ENCODE assay signal across 8 cellular contexts in genomic region chr3:183884097-183884436, GRCh38. TPM values are rescaled to one million over a fixed set of nuclear protein-coding genes. Genes with fewer than 3 reads are reported as not detected.
DNase-seq lines count a peak whose midpoint lies in the region; ATAC-seq, FAIRE-seq and TF ChIP-seq lines count a peak whose summit lies in the region.

No MANE protein-coding gene starts in this region.

- no peak for DNase-seq in HAP-1 (ENCODE audit: low spot score in 2 of 2)
- no peak for DNase-seq in glutamatergic neuron
- DNase-seq in small intestine, result no peak
- DNase-seq in NCI-H345 (lab: John Stamatoyannopoulos, UW), result no peak
- DNase-seq in NCI-H2227 treated with DMSO at 0.1 percent for 48 hours (lab: John Stamatoyannopoulos, UW), result no peak

- in situ Hi-C loops in HAP-1 (cut with MboI; ENCODE audit: low sequenced_read_pairs), result loop anchor here (25.0 kb wide), 1 partner anchor 653 kb away; no protein-coding TSS in a partner anchor

- peak overlapping the region; percentile 60 to 83 for H3K27ac ChIP-seq in small intestine (ENCODE audit: low read depth in 1 of 2, low read length in 1 of 2)

- H3K27me3 Mint-ChIP-seq in T-helper 1 cell treated with Interleukin-12 subunit alpha and Interleukin-12 subunit beta and Interleukin-4 antibody, amounts not matched to agents 30 μg/mL and 1 μg/mL, for 36 hours (ENCODE audit: low read depth), result no peaks in the 10 kb centered on the region
- peaks cover 4% of the 10 kb centered on the region for H3K27me3 Mint-ChIP-seq in glutamatergic neuron (ENCODE audit: unreplicated experiment)

- H3K36me3 Mint-ChIP-seq in T-helper 1 cell treated with Interleukin-12 subunit alpha and Interleukin-12 subunit beta and Interleukin-4 antibody, amounts not matched to agents 30 μg/mL and 1 μg/mL, for 36 hours (ENCODE audit: low read depth), result peaks cover 7% of the 10 kb centered on the region
- no peaks in the 10 kb centered on the region for H3K36me3 Mint-ChIP-seq in glutamatergic neuron (ENCODE audit: unreplicated experiment)

- H3K36me3 ChIP-seq in HAP-1 (replicated peaks) (no peaks in the 10 kb centered on the region; the same call in 1 of the 2 replicates), small intestine (ENCODE audit: control insufficient read depth in 2 of 2, insufficient read depth in 2 of 2, low read length in 2 of 2) (peaks cover 0 to 1% of the 10 kb centered on the region in 2 donors)

- H3K27me3 ChIP-seq in HAP-1 (ENCODE audit: low read depth), result no peaks in the 10 kb centered on the region
- no peaks in the 10 kb centered on the region for H3K27me3 ChIP-seq in small intestine (ENCODE audit: control insufficient read depth in 2 of 2, insufficient read depth in 2 of 2, low read length in 2 of 2)

- peaks cover 32% of the 10 kb centered on the region for H3K4me1 Mint-ChIP-seq in T-helper 1 cell treated with Interleukin-12 subunit alpha and Interleukin-12 subunit beta and Interleukin-4 antibody, amounts not matched to agents 30 μg/mL and 1 μg/mL, for 36 hours (ENCODE audit: low read depth)
- H3K4me1 Mint-ChIP-seq in glutamatergic neuron (ENCODE audit: low read depth, unreplicated experiment), result peaks cover 14% of the 10 kb centered on the region

- peak overlapping the region; percentile 98 for H3K4me3 Mint-ChIP-seq in T-helper 1 cell treated with Interleukin-12 subunit alpha and Interleukin-12 subunit beta and Interleukin-4 antibody, amounts not matched to agents 30 μg/mL and 1 μg/mL, for 36 hours
- peak overlapping the region; percentile 99 for H3K4me3 Mint-ChIP-seq in glutamatergic neuron (ENCODE audit: unreplicated experiment)

- H3K27ac Mint-ChIP-seq in T-helper 1 cell treated with Interleukin-12 subunit alpha and Interleukin-12 subunit beta and Interleukin-4 antibody, amounts not matched to agents 30 μg/mL and 1 μg/mL, for 36 hours, result peak overlapping the region; percentile 93
- H3K27ac Mint-ChIP-seq in glutamatergic neuron (ENCODE audit: unreplicated experiment), result peak overlapping the region; percentile 75

- H3K9me3 Mint-ChIP-seq in T-helper 1 cell treated with Interleukin-12 subunit alpha and Interleukin-12 subunit beta and Interleukin-4 antibody, amounts not matched to agents 30 μg/mL and 1 μg/mL, for 36 hours, result no peaks in the 10 kb centered on the region
- H3K9me3 Mint-ChIP-seq in glutamatergic neuron (ENCODE audit: unreplicated experiment), result no peaks in the 10 kb centered on the region

- no peaks in the 10 kb centered on the region for H3K9me3 ChIP-seq in HAP-1
- no peaks in the 10 kb centered on the region for H3K9me3 ChIP-seq in small intestine (ENCODE audit: control insufficient read depth, low read depth)

- no peak for FAIRE-seq in small intestine (lab: Jason Lieb, UNC)

- WGBS in small intestine, 3 donors, result 1 to 2% (median 1%) methylated on average over 10 of the region's 10 CpGs

- no peak for TF ChIP-seq CTCF in glutamatergic neuron (IDR thresholded peaks at IDR 0.05; ENCODE audit: partially characterized antibody, unreplicated experiment)

- ATAC-seq in HG03139 (IDR thresholded peaks at IDR 0.05; ENCODE audit: unreplicated experiment) (no peak), GM21526 (IDR thresholded peaks at IDR 0.05; ENCODE audit: low FRiP score, unreplicated experiment) (no peak)

- H3K4me1 ChIP-seq in HAP-1 (peaks cover 3% of the 10 kb centered on the region), small intestine (ENCODE audit: control insufficient read depth in 2 of 2, insufficient read depth in 1 of 2, low read depth in 1 of 2, low read length in 1 of 2) (peaks cover 3 to 6% of the 10 kb centered on the region in 2 donors)

- H3K4me3 ChIP-seq in HAP-1 (peak overlapping the region; percentile 98), small intestine (ENCODE audit: low read depth in 1 of 2, low read length in 2 of 2) (peak overlapping the region; percentile 86 to 96)

RNA-seq across cellular contexts. Expression of gene PARL, which starts 0.6 kb away (rescaled TPM):
- 58.5 TPM for total RNA-seq in glutamatergic neuron (ENCODE audit: unreplicated experiment)
- polyA plus RNA-seq in small intestine, result 10 to 100 TPM; 69.6 to 77.3 (median 76.7) TPM

RNA-seq across cellular contexts. Expression of gene MAP6D1, which starts 58.7 kb away (rescaled TPM):
- total RNA-seq in glutamatergic neuron (ENCODE audit: unreplicated experiment), result 10.2 TPM
- under 1 TPM in 1 of 3 donors, not detected in 2; 0.60 TPM for polyA plus RNA-seq in small intestine
